1 cellular context compared by ENCODE assay signal in the genomic region with DNA sequence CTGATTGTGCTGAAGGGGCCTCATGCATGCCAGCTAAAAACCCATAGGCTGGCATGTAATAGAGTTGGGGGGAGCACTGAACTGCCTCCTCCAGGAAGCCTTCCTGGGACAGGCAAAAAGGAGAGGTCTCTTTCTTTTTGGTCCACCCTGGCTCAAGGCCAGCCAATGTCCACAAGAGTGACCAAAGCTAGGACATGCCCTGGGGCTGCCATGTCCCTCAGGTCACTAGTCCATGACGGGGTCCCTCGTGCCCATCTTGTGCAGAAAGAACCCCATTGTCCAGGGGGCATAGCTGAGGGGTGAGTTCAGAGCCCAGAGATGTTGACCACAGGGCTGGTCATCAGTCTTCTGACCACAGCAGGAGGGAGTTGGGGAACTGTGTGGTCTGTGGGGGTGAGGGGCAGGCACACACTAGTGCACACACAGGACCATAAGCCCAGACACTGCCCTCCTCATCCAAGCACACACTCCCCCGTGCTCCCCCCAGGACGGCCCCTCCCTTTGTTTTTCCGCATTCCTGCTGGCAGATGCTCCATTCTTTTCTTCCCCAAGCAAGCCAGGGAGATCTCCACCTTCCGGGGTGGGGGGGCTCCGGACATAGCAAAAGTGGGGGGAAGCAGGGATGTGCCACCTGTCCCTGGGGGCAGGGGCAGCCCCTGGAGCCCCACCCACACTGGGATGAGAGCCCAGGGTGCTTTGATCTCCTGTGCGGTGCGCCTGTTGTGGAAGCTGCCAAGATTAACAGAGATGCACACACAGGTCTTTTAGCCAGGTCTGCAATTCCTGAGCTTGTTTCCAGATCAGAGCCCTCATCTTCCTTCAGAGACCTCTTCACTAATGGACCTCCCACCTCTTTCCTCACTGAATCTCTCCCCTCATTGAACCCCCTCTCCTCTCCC.
TF ChIP-seq lines count a peak whose summit lies in the region.

No MANE protein-coding gene starts in this region.

TF ChIP-seq in H1, 55 proteins besides CTCF, POLR2A, EP300 and RAD21:
- TF ChIP-seq, protein P1, sequence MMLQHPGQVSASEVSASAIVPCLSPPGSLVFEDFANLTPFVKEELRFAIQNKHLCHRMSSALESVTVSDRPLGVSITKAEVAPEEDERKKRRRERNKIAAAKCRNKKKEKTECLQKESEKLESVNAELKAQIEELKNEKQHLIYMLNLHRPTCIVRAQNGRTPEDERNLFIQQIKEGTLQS (IDR thresholded peaks at IDR 0.05; ENCODE audit: insufficient read depth, low read depth, low read length), result no peak
- TF ChIP-seq HDAC2 (IDR thresholded peaks at IDR 0.05; ENCODE audit: borderline replicate concordance in 1 of 2, low read depth in 2 of 2, low read length in 2 of 2) (no peak), TCF12 (IDR thresholded peaks at IDR 0.05; ENCODE audit: low read depth, low read length) (no peak), POLR2AphosphoS5 (IDR thresholded peaks at IDR 0.05; ENCODE audit: low read depth, low read length) (no peak), SUZ12 (IDR thresholded peaks at IDR 0.05; ENCODE audit: low read length) (no peak)
- TF ChIP-seq, protein P2, sequence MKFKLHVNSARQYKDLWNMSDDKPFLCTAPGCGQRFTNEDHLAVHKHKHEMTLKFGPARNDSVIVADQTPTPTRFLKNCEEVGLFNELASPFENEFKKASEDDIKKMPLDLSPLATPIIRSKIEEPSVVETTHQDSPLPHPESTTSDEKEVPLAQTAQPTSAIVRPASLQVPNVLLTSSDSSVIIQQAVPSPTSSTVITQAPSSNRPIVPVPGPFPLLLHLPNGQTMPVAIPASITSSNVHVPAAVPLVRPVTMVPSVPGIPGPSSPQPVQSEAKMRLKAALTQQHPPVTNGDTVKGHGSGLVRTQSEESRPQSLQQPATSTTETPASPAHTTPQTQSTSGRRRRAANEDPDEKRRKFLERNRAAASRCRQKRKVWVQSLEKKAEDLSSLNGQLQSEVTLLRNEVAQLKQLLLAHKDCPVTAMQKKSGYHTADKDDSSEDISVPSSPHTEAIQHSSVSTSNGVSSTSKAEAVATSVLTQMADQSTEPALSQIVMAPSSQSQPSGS (IDR thresholded peaks at IDR 0.05; ENCODE audit: low read length), result no peak
